Comparison of ENCODE assay signal across 9 cellular contexts in genomic region chr1:27885620-27886352, GRCh38. TPM values are rescaled to one million over a fixed set of nuclear protein-coding genes. Genes with fewer than 3 reads are reported as not detected.
A peak's percentile ranks its signal among the peaks of the same experiment; 100 is the strongest.
DNase-seq lines count a peak whose midpoint lies in the region; ATAC-seq and TF ChIP-seq lines count a peak whose summit lies in the region.
"Had no signal": no experiment of that assay in that cellular context is flagged by ENCODE, and none has a peak within 500 bp of the region (broad histone marks: within the 10 kb centered on the region; RNA-seq: fewer than 3 reads in every experiment).

No MANE protein-coding gene starts in this region.

- H3K27ac ChIP-seq in HL-60 (replicated peaks) (peak overlapping the region; percentile 96), gastroesophageal sphincter (peak overlapping the region in 3 of 4 donors; percentile 38 to 64 (median 57)), sigmoid colon (peak overlapping the region; percentile 42 to 73 (median 63))

- TF ChIP-seq EP300 in gastroesophageal sphincter (IDR thresholded peaks at IDR 0.05) (no peak), sigmoid colon (IDR thresholded peaks at IDR 0.05) (peak in 1 of 4 donors; percentile 13)

- peak; percentile 54 for ATAC-seq in gastroesophageal sphincter
- ATAC-seq in GM21737 (IDR thresholded peaks at IDR 0.05; ENCODE audit: unreplicated experiment) = no peak

- TF ChIP-seq POLR2A in gastroesophageal sphincter (IDR thresholded peaks at IDR 0.05) = no peak
- TF ChIP-seq POLR2A in sigmoid colon (IDR thresholded peaks at IDR 0.05) = no peak

- H3K36me3 ChIP-seq in gastroesophageal sphincter (peaks cover 0 to 61% of the 10 kb centered on the region in 2 donors), sigmoid colon (peaks cover 0 to 22% (median 0%) of the 10 kb centered on the region in 4 donors)

- peak overlapping the region; percentile 35 for H3K4me3 ChIP-seq in HL-60 (replicated peaks; ENCODE audit: insufficient read depth, low read length)
- H3K4me3 ChIP-seq in gastroesophageal sphincter = no peak overlapping the region
- H3K4me3 ChIP-seq in sigmoid colon = no peak overlapping the region

- intact Hi-C loops in sigmoid colon (cut with DNase I) = no loop called here

- DNase-seq in HL-60 (ENCODE audit: low read depth in 1 of 2, low spot score in 1 of 2) (peak; percentile 94 to 96), SIG-M5 treated with dmso at 0.1 percent for 504 hours (lab: John Stamatoyannopoulos, UW; ENCODE audit: unreplicated experiment) (peak; percentile 97), sigmoid colon (peak; percentile 60), OCI-M2 (lab: John Stamatoyannopoulos, UW; ENCODE audit: unreplicated experiment) (no peak), medulla oblongata (ENCODE audit: extremely low spot score) (no peak)
- DNase-seq in stimulated activated CD4-positive, alpha-beta T cell treated with anti-CD3 and anti-CD28 coated beads, Interleukin-1b, Interleukin-23, amount 100 ng/mL, for 48 hours = no peak
- DNase-seq: effector CD4-positive, alpha-beta T cell had no signal

- H3K4me1 ChIP-seq in gastroesophageal sphincter (no peaks in the 10 kb centered on the region), sigmoid colon (no peaks in the 10 kb centered on the region)

- no peaks in the 10 kb centered on the region for H3K9me3 ChIP-seq in gastroesophageal sphincter
- no peaks in the 10 kb centered on the region for H3K9me3 ChIP-seq in sigmoid colon

- H3K27me3 ChIP-seq in HL-60 (ENCODE audit: insufficient read depth, poor library complexity, severe bottlenecking) = no peaks in the 10 kb centered on the region
- no peaks in the 10 kb centered on the region for H3K27me3 ChIP-seq in gastroesophageal sphincter
- H3K27me3 ChIP-seq in sigmoid colon = no peaks in the 10 kb centered on the region

- 81 to 92% methylated on average over 6 to 12 of the region's 15 CpGs for WGBS in gastroesophageal sphincter (ENCODE audit: low coverage in 1 of 2), 2 donors
- WGBS in sigmoid colon, 2 donors = 84 to 91% methylated on average over 15 of the region's 15 CpGs

- TF ChIP-seq CTCF in HL-60 (IDR thresholded peaks at IDR 0.05; ENCODE audit: insufficient read depth, low read length) (no peak), gastroesophageal sphincter (IDR thresholded peaks at IDR 0.05) (no peak), sigmoid colon (IDR thresholded peaks at IDR 0.05) (no peak)

RNA-seq across cellular contexts. Expression of gene THEMIS2, which starts 13.4 kb away (rescaled TPM):
- 10 to 100 TPM in 3 of 4 donors, 1 to 10 TPM in 1; 5.6 to 23.8 (median 17.7) TPM for total RNA-seq in gastroesophageal sphincter
- 10 to 100 TPM; 13.7 to 23.5 (median 18.9) TPM for total RNA-seq in sigmoid colon
- 10 to 100 TPM in 2 of 3 donors, 1 to 10 TPM in 1; 9.0 to 32.2 (median 14.8) TPM for polyA plus RNA-seq in sigmoid colon

RNA-seq across cellular contexts. Expression of gene RPA2, which starts 28.6 kb away (rescaled TPM):
- total RNA-seq in gastroesophageal sphincter (10 to 100 TPM; 21.3 to 26.5 (median 22.0) TPM), sigmoid colon (10 to 100 TPM; 13.8 to 30.0 (median 23.2) TPM)
- 10 to 100 TPM; 26.4 to 34.9 (median 26.6) TPM for polyA plus RNA-seq in sigmoid colon

RNA-seq across cellular contexts. Expression of gene SMPDL3B, which starts 49.0 kb away (rescaled TPM):
- total RNA-seq in gastroesophageal sphincter (1 to 10 TPM in 1 of 4 donors, under 1 TPM in 1, not detected in 2; 0.31 to 1.1 TPM), sigmoid colon (under 1 TPM in 2 of 4 donors, not detected in 2; 0.28 to 0.71 TPM)
- polyA plus RNA-seq in sigmoid colon = 10 to 100 TPM in 2 of 3 donors, 1 to 10 TPM in 1; 7.2 to 19.5 (median 13.6) TPM

RNA-seq across cellular contexts. Expression of gene PPP1R8, which starts 55.2 kb away (rescaled TPM):
- total RNA-seq in gastroesophageal sphincter (10 to 100 TPM; 38.6 to 55.1 (median 41.0) TPM), sigmoid colon (10 to 100 TPM; 25.8 to 37.5 (median 36.1) TPM)
- 10 to 100 TPM; 31.2 to 31.8 (median 31.7) TPM for polyA plus RNA-seq in sigmoid colon

Comparison
In these comparisons a context has a peak if more than half of its experiments do, and no peak if none do; other contexts are left out.
1. DNase-seq: peak in HL-60 (2 of 2), SIG-M5 treated with dmso at 0.1 percent for 504 hours (single experiment) and sigmoid colon (single experiment); none in stimulated activated CD4-positive, alpha-beta T cell treated with anti-CD3 and anti-CD28 coated beads, Interleukin-1b, Interleukin-23, amount 100 ng/mL, for 48 hours (single experiment), OCI-M2 (single experiment) and medulla oblongata (single experiment).
2. Peak in every context shown above with its lines, with median percentiles within 50 percentile points of each other: H3K27ac ChIP-seq.